Comparison of ENCODE assay signal across 20 cellular contexts in genomic region chr9:106964329-106964728, GRCh38.
DNase-seq lines count a peak whose midpoint lies in the region; ATAC-seq lines count a peak whose summit lies in the region.
"Had no signal": no experiment of that assay in that cellular context is flagged by ENCODE, and none has a peak within 500 bp of the region (broad histone marks: within the 10 kb centered on the region; RNA-seq: fewer than 3 reads in every experiment).

No MANE protein-coding gene starts in this region.

- peaks cover 10 to 25% of the 10 kb centered on the region in 2 donors for H3K4me1 Mint-ChIP-seq in immature natural killer cell

- DNase-seq in activated T-cell treated with anti-CD3 and anti-CD28 coated beads for 24 hours (ENCODE audit: low read depth): peak; percentile 0
- DNase-seq in activated T-cell treated with anti-CD3 and anti-CD28 coated beads, Interleukin-2, amount 50 U/mL, for 1 hour: no peak
- DNase-seq in Jurkat, Clone E6-1 (ENCODE audit: low read depth, low spot score): peak; percentile 80
- peak; percentile 35 to 45 (median 41) for DNase-seq in immature natural killer cell
- no peak for DNase-seq in cerebellar nuclear complex (lab: John Stamatoyannopoulos, UW)
- DNase-seq in NK-92 (lab: John Stamatoyannopoulos, UW; ENCODE audit: unreplicated experiment): no peak
- DNase-seq in NCI-H146 treated with DMSO at 0.1 percent for 48 hours (lab: John Stamatoyannopoulos, UW; ENCODE audit: unreplicated experiment): no peak
- DNase-seq: activated naive CD4-positive, alpha-beta T cell treated with anti-CD3 and anti-CD28 coated beads, Interleukin-2, amount 10 ng/mL, durations not matched to agents 7 days and 5 days; BE2C; endodermal cell; GOT3; heart left ventricle; left ventricle myocardium superior; NCI-H187; NK-92 treated with Interleukin-12 subunit alpha and Interleukin-12 subunit beta, amount 100 ng/mL, for 24 hours; RPMI8226; stimulated activated CD4-positive, alpha-beta T cell treated with anti-CD3 and anti-CD28 coated beads, Interleukin-4, amount 100 ng/mL, for 24 hours; T1000 had no signal

- no peak overlapping the region for H3K4me3 ChIP-seq in Jurkat, Clone E6-1 (ENCODE audit: low read length)
- H3K4me3 ChIP-seq: heart left ventricle, smooth muscle cell had no signal

- peak; percentile 72 for ATAC-seq in GM21390 (IDR thresholded peaks at IDR 0.05; ENCODE audit: unreplicated experiment)
- ATAC-seq: heart left ventricle, left ventricle myocardium superior had no signal

- peak overlapping the region in 1 of 6 donors; percentile 2 for H3K27ac Mint-ChIP-seq in immature natural killer cell
- H3K27ac Mint-ChIP-seq: endodermal cell had no signal

- peaks cover 0 to 5% (median 0%) of the 10 kb centered on the region in 6 donors for H3K9me3 Mint-ChIP-seq in immature natural killer cell

- peaks cover 0 to 5% (median 0%) of the 10 kb centered on the region in 3 donors for H3K27me3 Mint-ChIP-seq in immature natural killer cell (ENCODE audit: low read depth in 3 of 3)
- H3K27me3 Mint-ChIP-seq: activated naive CD4-positive, alpha-beta T cell treated with anti-CD3 and anti-CD28 coated beads, Interleukin-2, amount 10 ng/mL, durations not matched to agents 7 days and 5 days had no signal

- peak overlapping the region in 2 of 5 donors; percentile 15 to 42 for H3K4me3 Mint-ChIP-seq in immature natural killer cell
- H3K4me3 Mint-ChIP-seq: activated naive CD4-positive, alpha-beta T cell treated with anti-CD3 and anti-CD28 coated beads, Interleukin-2, amount 10 ng/mL, durations not matched to agents 7 days and 5 days; endodermal cell had no signal

- peaks cover 0 to 6% (median 4%) of the 10 kb centered on the region in 3 donors for H3K36me3 Mint-ChIP-seq in immature natural killer cell
- H3K36me3 Mint-ChIP-seq: activated naive CD4-positive, alpha-beta T cell treated with anti-CD3 and anti-CD28 coated beads, Interleukin-2, amount 10 ng/mL, durations not matched to agents 7 days and 5 days had no signal

Comparison
In these comparisons a context has a peak if more than half of its experiments do, and no peak if none do; other contexts are left out.
1. DNase-seq: peak in activated T-cell treated with anti-CD3 and anti-CD28 coated beads for 24 hours (single experiment), Jurkat, Clone E6-1 (single experiment) and immature natural killer cell (3 of 3); none in activated T-cell treated with anti-CD3 and anti-CD28 coated beads, Interleukin-2, amount 50 U/mL, for 1 hour (single experiment), cerebellar nuclear complex (0 of 2), NK-92 (single experiment) and NCI-H146 treated with DMSO at 0.1 percent for 48 hours (single experiment).